Comparison of ENCODE assay signal across 1 cellular context in the genomic region with DNA sequence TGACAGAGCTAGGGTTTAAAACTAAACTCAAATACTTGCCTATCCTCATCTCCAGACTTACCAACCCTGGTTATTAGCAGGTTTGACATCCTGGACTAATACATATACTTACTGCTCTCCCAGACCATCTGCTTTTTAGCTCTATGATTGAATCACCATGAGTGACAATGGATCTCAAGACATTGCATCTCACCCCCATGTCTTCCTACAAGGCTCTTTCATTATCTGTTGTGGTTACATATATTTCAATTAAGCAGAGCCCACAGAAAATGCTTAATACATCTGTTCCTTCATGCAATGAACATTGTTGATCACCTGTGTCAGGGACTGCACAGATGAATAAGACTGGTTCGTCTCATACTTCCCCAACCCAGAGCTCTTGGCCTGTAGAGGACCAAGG.
TF ChIP-seq lines count a peak whose summit lies in the region.

No MANE protein-coding gene starts in this region.

TF ChIP-seq in K562, 482 proteins besides CTCF, POLR2A, EP300 and RAD21 (continued from another document):
- TF ChIP-seq, protein P1, sequence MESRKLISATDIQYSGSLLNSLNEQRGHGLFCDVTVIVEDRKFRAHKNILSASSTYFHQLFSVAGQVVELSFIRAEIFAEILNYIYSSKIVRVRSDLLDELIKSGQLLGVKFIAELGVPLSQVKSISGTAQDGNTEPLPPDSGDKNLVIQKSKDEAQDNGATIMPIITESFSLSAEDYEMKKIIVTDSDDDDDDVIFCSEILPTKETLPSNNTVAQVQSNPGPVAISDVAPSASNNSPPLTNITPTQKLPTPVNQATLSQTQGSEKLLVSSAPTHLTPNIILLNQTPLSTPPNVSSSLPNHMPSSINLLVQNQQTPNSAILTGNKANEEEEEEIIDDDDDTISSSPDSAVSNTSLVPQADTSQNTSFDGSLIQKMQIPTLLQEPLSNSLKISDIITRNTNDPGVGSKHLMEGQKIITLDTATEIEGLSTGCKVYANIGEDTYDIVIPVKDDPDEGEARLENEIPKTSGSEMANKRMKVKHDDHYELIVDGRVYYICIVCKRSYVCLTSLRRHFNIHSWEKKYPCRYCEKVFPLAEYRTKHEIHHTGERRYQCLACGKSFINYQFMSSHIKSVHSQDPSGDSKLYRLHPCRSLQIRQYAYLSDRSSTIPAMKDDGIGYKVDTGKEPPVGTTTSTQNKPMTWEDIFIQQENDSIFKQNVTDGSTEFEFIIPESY (CRISPR knock-in tag; IDR thresholded peaks at IDR 0.05): no peak
- TF ChIP-seq MTF1 (CRISPR knock-in tag; IDR thresholded peaks at IDR 0.05; ENCODE audit: borderline replicate concordance): no peak
